In the genomic region with DNA sequence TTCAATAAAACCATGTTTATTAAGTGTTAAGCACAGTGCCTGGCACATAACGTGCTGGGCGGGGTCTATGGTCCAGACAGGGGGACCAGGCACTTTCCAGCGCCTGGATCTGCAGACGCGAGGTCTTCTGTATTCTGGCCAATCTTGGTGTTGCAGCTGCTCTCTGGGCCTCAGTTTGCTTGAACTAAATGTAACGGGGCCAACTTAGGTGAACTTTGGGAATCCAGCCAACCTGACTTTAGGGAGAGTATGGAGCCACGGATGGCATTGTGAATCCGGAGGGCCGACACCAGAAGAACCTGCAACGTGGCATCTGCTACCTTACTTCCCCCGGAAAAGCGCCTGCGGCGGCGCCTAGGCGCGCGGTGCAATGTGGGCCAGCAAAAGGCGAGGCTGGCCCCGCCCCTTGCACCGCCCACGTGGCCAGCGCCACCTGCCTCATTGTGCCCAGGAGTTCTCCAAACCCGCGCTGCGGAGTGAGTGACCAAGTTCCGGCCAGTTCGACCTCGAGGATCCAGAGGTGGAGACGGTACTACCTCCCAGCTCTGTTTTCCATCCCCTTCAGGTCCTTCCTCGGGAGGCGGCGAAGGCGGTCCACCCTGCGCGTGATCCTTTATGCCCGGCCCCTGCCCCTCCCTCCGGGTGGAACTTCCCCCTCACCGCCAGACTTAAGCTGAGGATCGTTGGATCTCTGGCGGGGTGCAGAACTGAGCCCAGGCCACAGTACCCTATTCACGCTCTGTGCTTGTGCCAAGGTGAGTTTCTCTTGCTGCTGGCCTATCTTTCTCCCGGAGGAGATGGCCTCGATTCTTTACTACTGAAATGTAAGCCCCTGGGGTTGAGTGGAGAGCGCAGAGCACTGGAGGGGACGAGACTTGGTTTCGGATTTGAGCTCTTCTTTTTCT, we compare ENCODE assay signal across 8 cellular contexts. TPM values are rescaled to one million over a fixed set of nuclear protein-coding genes. Genes with fewer than 3 reads are reported as not detected.
DNase-seq lines count a peak whose midpoint lies in the region; ATAC-seq, FAIRE-seq and TF ChIP-seq lines count a peak whose summit lies in the region.

A gene (plus strand): TSS at position 426 of the 905 bp plus-strand sequence. CDS start 10,969 bp downstream, outside the sequence.

- H3K27ac ChIP-seq in OCI-LY1 (ENCODE audit: low read depth, low read length, poor library complexity, severe bottlenecking) (peak within 1 kb of the TSS; percentile 54), endothelial cell of umbilical vein (ENCODE audit: insufficient read depth, low read depth, low read length) (peak within 1 kb of the TSS; percentile 49)

- DNase-seq in D721Med (ENCODE audit: insufficient read length, low spot score) (peak; percentile 68), HuH-7 (ENCODE audit: low spot score) (peak; percentile 80), endothelial cell of umbilical vein (ENCODE audit: low read depth, low spot score) (peak; percentile 90), midbrain (lab: John Stamatoyannopoulos, UW) (peak; percentile 87)
- DNase-seq in activated CD8-positive, alpha-beta memory T cell treated with anti-CD3 and anti-CD28 coated beads, Interleukin-2, amount 50 U/mL, for 4 hours: peak; percentile 87
- peak; percentile 67 for DNase-seq in stimulated activated CD8-positive, alpha-beta memory T cell treated with anti-CD3 and anti-CD28 coated beads, Interleukin-2, amount 100 ng/mL, for 1 hour (ENCODE audit: low read depth in 2 of 2)

- H3K4me3 ChIP-seq in OCI-LY1 (ENCODE audit: low read depth, low read length, poor library complexity, severe bottlenecking) (peak within 1 kb of the TSS; percentile 75), endothelial cell of umbilical vein (replicated peaks in 1 of 3; ENCODE audit: insufficient read depth in 1 of 3, low read depth in 1 of 3, low read length in 3 of 3) (peak within 1 kb of the TSS; percentile 57 to 93 (median 80))

- no peaks in the 10 kb centered on the region for H3K9me1 ChIP-seq in endothelial cell of umbilical vein (replicated peaks; ENCODE audit: control insufficient read depth, extremely low read depth, insufficient read depth, low read length)

- H3F3A ChIP-seq in OCI-LY1 (ENCODE audit: insufficient read depth, low read length): no peaks in the 10 kb centered on the region

- no peak for TF ChIP-seq CTCF in D721Med (IDR thresholded peaks at IDR 0.05; ENCODE audit: insufficient read depth, missing control alignments)
- no peak for TF ChIP-seq CTCF in OCI-LY1 (IDR thresholded peaks at IDR 0.05; ENCODE audit: low read length)
- TF ChIP-seq CTCF in endothelial cell of umbilical vein (IDR thresholded peaks at IDR 0.05; ENCODE audit: extremely low read depth in 1 of 2, insufficient read depth in 1 of 2, low read depth in 1 of 2, low read length in 2 of 2): no peak

- H3K9ac ChIP-seq in OCI-LY1 (ENCODE audit: low read length): peak within 1 kb of the TSS; percentile 78
- peak within 1 kb of the TSS; percentile 66 for H3K9ac ChIP-seq in endothelial cell of umbilical vein (replicated peaks; ENCODE audit: extremely low read depth, insufficient read depth, low read length)

- peak; percentile 96 for TF ChIP-seq POLR2A in endothelial cell of umbilical vein (IDR thresholded peaks at IDR 0.05; ENCODE audit: low read depth, low read length)

- ATAC-seq in GM21515 (IDR thresholded peaks at IDR 0.05; ENCODE audit: unreplicated experiment): peak; percentile 83

- CTCF ChIA-PET in endothelial cell of umbilical vein (lab: Charles Lee): interaction anchor here (0.8 to 2.1 kb wide), 12 partner anchors 8 to 190 kb away, joined by 3 to 18 read pairs (median 4); a partner anchor contains a TSS

- TSS peak; percentile 99 for BruUV-seq in endothelial cell of umbilical vein (replicated peaks; lab: Mats Ljungman, UMichigan)

- H3K9me3 ChIP-seq in OCI-LY1 (ENCODE audit: low read length) (no peaks in the 10 kb centered on the region), endothelial cell of umbilical vein (replicated peaks; ENCODE audit: control insufficient read depth, insufficient read depth, low read length) (no peaks in the 10 kb centered on the region)

- H3K36me3 ChIP-seq in OCI-LY1 (ENCODE audit: insufficient read depth, low read length) (peaks cover 18% of the 10 kb centered on the region), endothelial cell of umbilical vein (ENCODE audit: control insufficient read depth in 2 of 2, extremely low read depth in 1 of 2, insufficient read depth in 2 of 2, low read length in 2 of 2) (peaks cover 0 to 4% of the 10 kb centered on the region in 2 experiments)

- intact Hi-C loops in endothelial cell of umbilical vein (cut with micrococcal nuclease): loop anchor here (1.0 kb wide), 3 partner anchors 29 to 50 kb away; a partner anchor contains a TSS

- H3K79me2 ChIP-seq in OCI-LY1 (ENCODE audit: insufficient read depth, low read length): peaks cover 14% of the 10 kb centered on the region
- H3K79me2 ChIP-seq in endothelial cell of umbilical vein (ENCODE audit: control insufficient read depth, insufficient read depth, low read length): peaks cover 27% of the 10 kb centered on the region

- H3K27me3 ChIP-seq in OCI-LY1 (ENCODE audit: insufficient read depth, low read length) (no peaks in the 10 kb centered on the region), endothelial cell of umbilical vein (ENCODE audit: control insufficient read depth in 2 of 2, insufficient read depth in 2 of 2, low read length in 2 of 2) (no peaks in the 10 kb centered on the region)

- H3K9me2 ChIP-seq in OCI-LY1 (ENCODE audit: low read depth, low read length): no peaks in the 10 kb centered on the region

- H4K20me1 ChIP-seq in OCI-LY1 (ENCODE audit: insufficient read depth, low read length) (no peaks in the 10 kb centered on the region), endothelial cell of umbilical vein (replicated peaks; ENCODE audit: control insufficient read depth, extremely low read depth, insufficient read depth, low read length) (no peaks in the 10 kb centered on the region)

- dilution Hi-C loops in endothelial cell of umbilical vein (cut with MboI; ENCODE audit: extremely low pct_ligation_motif_present, low sequenced_read_pairs): no loop called here

- H3K4me1 ChIP-seq in OCI-LY1 (ENCODE audit: insufficient read depth, low read length, severe bottlenecking): peaks cover 24% of the 10 kb centered on the region
- peaks cover 13% of the 10 kb centered on the region for H3K4me1 ChIP-seq in endothelial cell of umbilical vein (ENCODE audit: control insufficient read depth, extremely low read depth, insufficient read depth, low read length)

- H2AFZ ChIP-seq in OCI-LY1 (ENCODE audit: low read length): no peak within 1 kb of the TSS
- H2AFZ ChIP-seq in endothelial cell of umbilical vein (ENCODE audit: low read depth, low read length): peak within 1 kb of the TSS; percentile 91

- FAIRE-seq in D721Med (lab: Jason Lieb, UNC) (no peak), endothelial cell of umbilical vein (lab: Jason Lieb, UNC) (peak; percentile 96)

- POLR2A ChIA-PET in endothelial cell of umbilical vein (lab: Charles Lee): interaction anchor here (0.6 to 4.9 kb wide), 5 partner anchors 20 to 669 kb away, joined by 3 to 52 read pairs (median 5); a partner anchor contains a TSS

- peak within 1 kb of the TSS; percentile 59 for H3K4me2 ChIP-seq in OCI-LY1 (ENCODE audit: low read length)
- peak within 1 kb of the TSS; percentile 95 for H3K4me2 ChIP-seq in endothelial cell of umbilical vein (ENCODE audit: insufficient read depth, low read length)

TF ChIP-seq in endothelial cell of umbilical vein, 7 proteins besides CTCF, POLR2A, EP300 and RAD21:
- peak; percentile 91 for TF ChIP-seq POLR2AphosphoS5 (IDR thresholded peaks at IDR 0.05; ENCODE audit: insufficient read depth, low read depth, low read length)
- TF ChIP-seq JUN (IDR thresholded peaks at IDR 0.05; ENCODE audit: borderline replicate concordance, insufficient read depth, insufficient read length, low read depth): no peak
- TF ChIP-seq FOS (IDR thresholded peaks at IDR 0.05; ENCODE audit: borderline replicate concordance, insufficient read depth, low read length): no peak
- TF ChIP-seq EZH2 (IDR thresholded peaks at IDR 0.05; ENCODE audit: borderline replicate concordance, low read depth, low read length, severe bottlenecking): no peak
- no peak for TF ChIP-seq MYC (IDR thresholded peaks at IDR 0.05; ENCODE audit: low read depth, low read length)
- TF ChIP-seq, protein P1, sequence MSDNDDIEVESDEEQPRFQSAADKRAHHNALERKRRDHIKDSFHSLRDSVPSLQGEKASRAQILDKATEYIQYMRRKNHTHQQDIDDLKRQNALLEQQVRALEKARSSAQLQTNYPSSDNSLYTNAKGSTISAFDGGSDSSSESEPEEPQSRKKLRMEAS (IDR thresholded peaks at IDR 0.05; ENCODE audit: insufficient read depth, insufficient read length): peak; percentile 91
- TF ChIP-seq GATA2 (IDR thresholded peaks at IDR 0.05; ENCODE audit: insufficient read depth, insufficient read length, low read depth, low read length): no peak

RNA-seq across cellular contexts. Expression of the gene that starts here (rescaled TPM):
- total RNA-seq in endothelial cell of umbilical vein: 166 and 172 TPM in 2 replicates
- polyA plus RNA-seq in endothelial cell of umbilical vein: 216 and 227 TPM in 2 replicates
- 211 and 221 TPM in 2 replicates for polyA plus RNA-seq in endothelial cell of umbilical vein (2011; cell fraction: cytosol; rRNA removed)
- polyA plus RNA-seq in endothelial cell of umbilical vein (2011; cell fraction: nucleus; rRNA removed): 187 and 203 TPM in 2 replicates
- 109 and 119 TPM in 2 replicates for polyA plus RNA-seq in endothelial cell of umbilical vein (2012)
- 183 and 200 TPM in 2 replicates for polyA minus RNA-seq in endothelial cell of umbilical vein
- polyA minus RNA-seq in endothelial cell of umbilical vein (2011; cell fraction: cytosol; rRNA and poly(A)+ RNA removed): 71.2 TPM
- polyA minus RNA-seq in endothelial cell of umbilical vein (2011; cell fraction: nucleus; rRNA and poly(A)+ RNA removed): 47.4 and 57.1 TPM in 2 replicates

Comparison
In these comparisons a context has a peak if more than half of its experiments do, and no peak if none do; other contexts are left out.
1. Peak in every context shown above with its lines: DNase-seq, ATAC-seq, H3K4me3 ChIP-seq and H3K27ac ChIP-seq.